ENCODE assay signal across 9 cellular contexts in genomic region chr5:148385094-148385493, GRCh38. TPM values are rescaled to one million over a fixed set of nuclear protein-coding genes. Genes with fewer than 3 reads are reported as not detected.
A peak's percentile ranks its signal among the peaks of the same experiment; 100 is the strongest.
DNase-seq lines count a peak whose midpoint lies in the region; ATAC-seq and TF ChIP-seq lines count a peak whose summit lies in the region.
"Had no signal": no experiment of that assay in that cellular context is flagged by ENCODE, and none has a peak within 500 bp of the region (broad histone marks: within the 10 kb centered on the region; RNA-seq: fewer than 3 reads in every experiment).

No MANE protein-coding gene starts in this region.

- no peaks in the 10 kb centered on the region for H3K9me3 ChIP-seq in CD8-positive, alpha-beta T cell (ENCODE audit: low read length)

- peak overlapping the region; percentile 97 for H3K27ac ChIP-seq in CD8-positive, alpha-beta T cell (ENCODE audit: low read depth, low read length)

- peak overlapping the region; percentile 87 for H3K4me3 Mint-ChIP-seq in CD8-positive, alpha-beta T cell
- H3K4me3 Mint-ChIP-seq in central memory CD8-positive, alpha-beta T cell, result peak overlapping the region; percentile 82
- peak overlapping the region; percentile 94 for H3K4me3 Mint-ChIP-seq in natural killer cell treated with Interleukin-12 subunit alpha and Interleukin-12 subunit beta and Interleukin-15 and Interleukin-18, amount 100 ng/mL, for 72 hours

- H3K36me3 ChIP-seq in CD8-positive, alpha-beta T cell (ENCODE audit: insufficient read depth, low read length), result no peaks in the 10 kb centered on the region

- peaks cover 37% of the 10 kb centered on the region for H3K36me3 Mint-ChIP-seq in CD8-positive, alpha-beta T cell
- peaks cover 21% of the 10 kb centered on the region for H3K36me3 Mint-ChIP-seq in central memory CD8-positive, alpha-beta T cell (ENCODE audit: insufficient read depth)
- peaks cover 18% of the 10 kb centered on the region for H3K36me3 Mint-ChIP-seq in natural killer cell treated with Interleukin-12 subunit alpha and Interleukin-12 subunit beta and Interleukin-15 and Interleukin-18, amount 100 ng/mL, for 72 hours

- TF ChIP-seq CTCF in CD8-positive, alpha-beta T cell (IDR thresholded peaks at IDR 0.05), result no peak

- POLR2A ChIA-PET in CD8-positive, alpha-beta T cell (lab: Charles Lee), result no interaction called here

- H3K4me3 ChIP-seq in CD8-positive, alpha-beta T cell (ENCODE audit: low read depth, low read length), result peak overlapping the region; percentile 77
- H3K4me3 ChIP-seq in Jurkat, Clone E6-1 (ENCODE audit: low read length), result peak overlapping the region; percentile 87

- intact Hi-C loops in CD8-positive, alpha-beta T cell (cut with DNase I, micrococcal nuclease), result loop anchor here (5.0 to 10.0 kb wide), 5 partner anchors 442 to 1170 kb away; partner anchors contain the start of genes ADRB2 (in 1 of the 2), CSNK1A1 (in 1 of the 2) and JAKMIP2 (in 1 of the 2)

- peaks cover 38% of the 10 kb centered on the region for H3K4me1 ChIP-seq in CD8-positive, alpha-beta T cell (ENCODE audit: insufficient read depth, low read length)

- H3K27me3 Mint-ChIP-seq in CD8-positive, alpha-beta T cell (ENCODE audit: low read depth), result no peaks in the 10 kb centered on the region
- H3K27me3 Mint-ChIP-seq in central memory CD8-positive, alpha-beta T cell, result no peaks in the 10 kb centered on the region
- H3K27me3 Mint-ChIP-seq in natural killer cell treated with Interleukin-12 subunit alpha and Interleukin-12 subunit beta and Interleukin-15 and Interleukin-18, amount 100 ng/mL, for 72 hours, result peaks cover 0 to 2% of the 10 kb centered on the region in 2 donors

- CTCF ChIA-PET in CD8-positive, alpha-beta T cell (lab: Charles Lee), result interaction anchor here (1.0 to 1.6 kb wide), 3 partner anchors 8 to 20 kb away, joined by 3 to 5 read pairs (median 3); no protein-coding TSS in a partner anchor

- H3K27me3 ChIP-seq in CD8-positive, alpha-beta T cell (ENCODE audit: insufficient read depth, low read length), result no peaks in the 10 kb centered on the region

- in situ Hi-C loops in G401 (cut with HindIII; ENCODE audit: low sequenced_read_pairs), result no loop called here

- no peaks in the 10 kb centered on the region for H3K9me3 Mint-ChIP-seq in CD8-positive, alpha-beta T cell
- no peaks in the 10 kb centered on the region for H3K9me3 Mint-ChIP-seq in central memory CD8-positive, alpha-beta T cell
- H3K9me3 Mint-ChIP-seq in natural killer cell treated with Interleukin-12 subunit alpha and Interleukin-12 subunit beta and Interleukin-15 and Interleukin-18, amount 100 ng/mL, for 72 hours, result no peaks in the 10 kb centered on the region

- peaks cover 66% of the 10 kb centered on the region for H3K4me1 Mint-ChIP-seq in CD8-positive, alpha-beta T cell (ENCODE audit: low read depth)
- peaks cover 56% of the 10 kb centered on the region for H3K4me1 Mint-ChIP-seq in central memory CD8-positive, alpha-beta T cell
- peaks cover 47 to 60% of the 10 kb centered on the region in 2 donors for H3K4me1 Mint-ChIP-seq in natural killer cell treated with Interleukin-12 subunit alpha and Interleukin-12 subunit beta and Interleukin-15 and Interleukin-18, amount 100 ng/mL, for 72 hours (ENCODE audit: low read depth in 2 of 2)

- peak overlapping the region; percentile 96 for H3K27ac Mint-ChIP-seq in CD8-positive, alpha-beta T cell
- H3K27ac Mint-ChIP-seq in central memory CD8-positive, alpha-beta T cell (ENCODE audit: low read depth), result peak overlapping the region; percentile 95
- H3K27ac Mint-ChIP-seq in natural killer cell treated with Interleukin-12 subunit alpha and Interleukin-12 subunit beta and Interleukin-15 and Interleukin-18, amount 100 ng/mL, for 72 hours, result peak overlapping the region; percentile 96 to 97

- no peak for DNase-seq in CD8-positive, alpha-beta T cell
- DNase-seq in Jurkat, Clone E6-1 (ENCODE audit: low read depth, low spot score), result no peak
- no peak for DNase-seq in central memory CD8-positive, alpha-beta T cell (ENCODE audit: low spot score in 2 of 2)
- DNase-seq in natural killer cell treated with Interleukin-12 subunit alpha and Interleukin-12 subunit beta and Interleukin-15 and Interleukin-18, amount 100 ng/mL, for 72 hours (ENCODE audit: low spot score), result no peak
- no peak for DNase-seq in G401 (ENCODE audit: low spot score)
- DNase-seq in stimulated activated CD4-positive, alpha-beta T cell treated with anti-CD3 and anti-CD28 coated beads, Interleukin-4, amount 100 ng/mL, for 24 hours, result no peak
- DNase-seq: occipital lobe had no signal

- ATAC-seq in CD8-positive, alpha-beta T cell, result no peak
- no peak for ATAC-seq in central memory CD8-positive, alpha-beta T cell (replicated peaks; ENCODE audit: extremely low read depth, poor library complexity, severe bottlenecking)
- no peak for ATAC-seq in natural killer cell treated with Interleukin-12 subunit alpha and Interleukin-12 subunit beta and Interleukin-15 and Interleukin-18, amount 100 ng/mL, for 72 hours
- no peak for ATAC-seq in GM19455 (IDR thresholded peaks at IDR 0.05; ENCODE audit: unreplicated experiment)
- no peak for ATAC-seq in HG02840 (IDR thresholded peaks at IDR 0.05; ENCODE audit: low FRiP score, unreplicated experiment)

RNA-seq across cellular contexts. Expression of gene FBXO38, which starts 1.3 kb away (rescaled TPM):
- 10 to 100 TPM; 45.5 to 48.7 TPM for total RNA-seq in CD8-positive, alpha-beta T cell
- polyA plus RNA-seq in Jurkat, Clone E6-1 (2012; ENCODE audit: insufficient read depth, insufficient read length), result 35.2 TPM
- 10 to 100 TPM; 58.2 to 65.7 TPM for total RNA-seq in natural killer cell treated with Interleukin-12 subunit alpha and Interleukin-12 subunit beta and Interleukin-15 and Interleukin-18, amount 100 ng/mL, for 72 hours
- 32.5 and 37.0 TPM in 2 replicates for total RNA-seq in G401 (2014; rRNA removed; shearing (Covaris generic))

RNA-seq across cellular contexts. Expression of gene SPINK9, which starts 49.7 kb away (rescaled TPM):
- total RNA-seq in CD8-positive, alpha-beta T cell, result not detected
- polyA plus RNA-seq in Jurkat, Clone E6-1 (2012; ENCODE audit: insufficient read depth, insufficient read length), result not detected
- not detected for total RNA-seq in natural killer cell treated with Interleukin-12 subunit alpha and Interleukin-12 subunit beta and Interleukin-15 and Interleukin-18, amount 100 ng/mL, for 72 hours
- not detected in 2 replicates for total RNA-seq in G401 (2014; rRNA removed; shearing (Covaris generic))
- total RNA-seq: occipital lobe had no signal
